In genomic region chr10:98467506-98468318, GRCh38 we compare ENCODE assay signal across 8 cellular contexts. TPM values are rescaled to one million over a fixed set of nuclear protein-coding genes. Genes with fewer than 3 reads are reported as not detected.
A peak's percentile ranks its signal among the peaks of the same experiment; 100 is the strongest.
DNase-seq lines count a peak whose midpoint lies in the region; ATAC-seq, FAIRE-seq and TF ChIP-seq lines count a peak whose summit lies in the region.

No MANE protein-coding gene starts in this region.

- 0 out of 2 replicates have a peak, but pooled peaks cover 3% of the 10 kb centered on the region for H3K4me1 ChIP-seq in HEK293 (ENCODE audit: control insufficient read depth, insufficient read depth, low read length)
- peaks cover 5% of the 10 kb centered on the region for H3K4me1 ChIP-seq in MM.1S (ENCODE audit: low read length)
- peaks cover 29% of the 10 kb centered on the region for H3K4me1 ChIP-seq in adipocyte (ENCODE audit: control insufficient read depth, insufficient read depth, low read length)
- H3K4me1 ChIP-seq in heart right ventricle: peaks cover 0 to 33% (median 13%) of the 10 kb centered on the region in 9 donors

- no peaks in the 10 kb centered on the region for H3K27me3 ChIP-seq in MM.1S (replicated peaks; ENCODE audit: insufficient read depth, low read length)
- no peaks in the 10 kb centered on the region for H3K27me3 ChIP-seq in adipocyte (replicated peaks; ENCODE audit: control insufficient read depth, insufficient read depth, low read length)
- H3K27me3 ChIP-seq in heart right ventricle: peaks cover 0 to 15% (median 0%) of the 10 kb centered on the region in 7 donors

- H3K36me3 ChIP-seq in HEK293 (ENCODE audit: control insufficient read depth in 2 of 2, insufficient read depth in 1 of 2, low read length in 2 of 2) (no peaks in the 10 kb centered on the region), MM.1S (replicated peaks; ENCODE audit: insufficient read depth, low read length) (no peaks in the 10 kb centered on the region), adipocyte (ENCODE audit: control insufficient read depth, insufficient read depth, low read length, severe bottlenecking) (no peaks in the 10 kb centered on the region), heart right ventricle (no peaks in the 10 kb centered on the region)

- H4K20me1 ChIP-seq in MM.1S (ENCODE audit: insufficient read depth, low read length): no peaks in the 10 kb centered on the region

- intact Hi-C loops in heart right ventricle (cut with DNase I): loop anchor here (2.0 to 10.0 kb wide), 7 partner anchors 195 to 967 kb away; partner anchors contain the start of gene GOT1 (in 1 of the 10)

- no peaks in the 10 kb centered on the region for H3K79me2 ChIP-seq in MM.1S (ENCODE audit: low read length)

- peak; percentile 89 for DNase-seq in GM10266 (ENCODE audit: extremely low spot score)
- DNase-seq in MM.1S: peak; percentile 75
- peak; percentile 79 for DNase-seq in SKM-1 treated with dmso at 0.1 percent for 144 hours (lab: John Stamatoyannopoulos, UW; ENCODE audit: unreplicated experiment)
- peak; percentile 94 for DNase-seq in adipocyte (ENCODE audit: low read depth)
- peak; percentile 58 to 71 for DNase-seq in heart right ventricle
- DNase-seq in pons (ENCODE audit: low spot score): peak; percentile 91
- DNase-seq in urothelium cell line (ENCODE audit: low spot score): peak; percentile 91

- peak overlapping the region; percentile 52 for H3K9ac ChIP-seq in MM.1S (ENCODE audit: low read length)
- peak overlapping the region; percentile 72 for H3K9ac ChIP-seq in adipocyte (ENCODE audit: low read length)

- POLR2A ChIA-PET in HEK293 (lab: Yijun Ruan, JAX): no interaction called here

- CTCF ChIA-PET in HEK293 (lab: Yijun Ruan, JAX): interaction anchor here (0.5 to 3.5 kb wide), 33 partner anchors 10 to 1117 kb away, joined by 3 to 17 read pairs (median 3); no protein-coding TSS in a partner anchor

- 4 to 6% methylated on average over 44 of the region's 44 CpGs for WGBS in heart right ventricle, 2 donors

- peak; percentile 91 for TF ChIP-seq CTCF in GM10266 (IDR thresholded peaks at IDR 0.05; ENCODE audit: control insufficient read depth, insufficient read depth, low read depth, missing control alignments)
- peak; percentile 91 for TF ChIP-seq CTCF in HEK293 (tag by site-specific recombination; IDR thresholded peaks at IDR 0.05)
- peak; percentile 81 for TF ChIP-seq CTCF in MM.1S (IDR thresholded peaks at IDR 0.05; ENCODE audit: low read length)
- TF ChIP-seq CTCF in heart right ventricle (IDR thresholded peaks at IDR 0.05): peak; percentile 59 to 91 (median 88)

- H3K27ac ChIP-seq in HEK293 (ENCODE audit: extremely low read depth, low read depth, low read length) (no peak overlapping the region), MM.1S (ENCODE audit: low read length) (no peak overlapping the region), heart right ventricle (peak overlapping the region in 2 of 10 donors; percentile 35 to 40)

- no peak for FAIRE-seq in urothelium cell line (lab: Jason Lieb, UNC)

- no peaks in the 10 kb centered on the region for H3F3A ChIP-seq in MM.1S (ENCODE audit: insufficient read depth, low read length)

- no peaks in the 10 kb centered on the region for H3K9me2 ChIP-seq in MM.1S (replicated peaks; ENCODE audit: insufficient read depth, low read length)

- H3K4me3 ChIP-seq in HEK293 (ENCODE audit: low read depth, low read length) (no peak overlapping the region; the same call in 1 of the 2 replicates), MM.1S (ENCODE audit: low read length) (peak overlapping the region; percentile 76), adipocyte (ENCODE audit: low read length) (peak overlapping the region; percentile 79), heart right ventricle (peak overlapping the region; percentile 21 to 66 (median 60))

- peak overlapping the region; percentile 99 for H3K4me2 ChIP-seq in MM.1S (ENCODE audit: low read depth, low read length)

- peak overlapping the region; percentile 96 for H2AFZ ChIP-seq in MM.1S (ENCODE audit: low read length)

- ATAC-seq in heart right ventricle: peak; percentile 94 to 96 (median 95)

- H3K9me3 ChIP-seq in HEK293 (ENCODE audit: control insufficient read depth, insufficient read depth, low read depth, low read length): no peaks in the 10 kb centered on the region
- no peaks in the 10 kb centered on the region for H3K9me3 ChIP-seq in MM.1S (replicated peaks; ENCODE audit: insufficient read depth, low read length)
- H3K9me3 ChIP-seq in adipocyte (ENCODE audit: control insufficient read depth, low read length): no peaks in the 10 kb centered on the region
- no peaks in the 10 kb centered on the region for H3K9me3 ChIP-seq in heart right ventricle

TF ChIP-seq in HEK293, 187 proteins besides CTCF, POLR2A, EP300 and RAD21 (continues in another document):
- TF ChIP-seq, protein P1, sequence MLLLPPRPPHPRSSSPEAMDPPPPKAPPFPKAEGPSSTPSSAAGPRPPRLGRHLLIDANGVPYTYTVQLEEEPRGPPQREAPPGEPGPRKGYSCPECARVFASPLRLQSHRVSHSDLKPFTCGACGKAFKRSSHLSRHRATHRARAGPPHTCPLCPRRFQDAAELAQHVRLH (tag by site-specific recombination; IDR thresholded peaks at IDR 0.05): no peak
- TF ChIP-seq ZNF561 (tag by site-specific recombination; IDR thresholded peaks at IDR 0.05; ENCODE audit: borderline replicate concordance) (peak; percentile 86), ZNF776 (tag by site-specific recombination; IDR thresholded peaks at IDR 0.05; ENCODE audit: borderline replicate concordance) (no peak), ZNF654 (tag by site-specific recombination; IDR thresholded peaks at IDR 0.05; ENCODE audit: low read depth) (peak; percentile 99), KLF17 (tag by site-specific recombination; IDR thresholded peaks at IDR 0.05) (0 out of 2 replicates have a peak, but pooled peaks have one; percentile 25), SP7 (tag by site-specific recombination; IDR thresholded peaks at IDR 0.05) (peak; percentile 46; the same call in 1 of the 2 replicates), ZNF600 (tag by site-specific recombination; IDR thresholded peaks at IDR 0.05) (peak; percentile 35; the same call in 1 of the 2 replicates), OSR2 (tag by site-specific recombination; IDR thresholded peaks at IDR 0.05) (no peak), AEBP2 (tag by site-specific recombination; IDR thresholded peaks at IDR 0.05; ENCODE audit: borderline replicate concordance) (no peak), GLIS1 (tag by site-specific recombination; IDR thresholded peaks at IDR 0.05) (peak; percentile 72), ZNF112 (tag by site-specific recombination; IDR thresholded peaks at IDR 0.05) (no peak), ZNF335 (tag by site-specific recombination; conservative IDR thresholded peaks at IDR 0.05) (peak; percentile 43), ZNF660 (tag by site-specific recombination; IDR thresholded peaks at IDR 0.05) (peak; percentile 54; the same call in 1 of the 2 replicates), ZNF529 (tag by site-specific recombination; IDR thresholded peaks at IDR 0.05; ENCODE audit: insufficient replicate concordance) (no peak), ZBTB17 (tag by site-specific recombination; IDR thresholded peaks at IDR 0.05) (0 out of 2 replicates have a peak, but pooled peaks have one; percentile 34), ZNF391 (tag by site-specific recombination; IDR thresholded peaks at IDR 0.05; ENCODE audit: borderline replicate concordance, low read depth) (0 out of 2 replicates have a peak, but pooled peaks have one; percentile 46), ZEB2 (tag by site-specific recombination; IDR thresholded peaks at IDR 0.05) (0 out of 2 replicates have a peak, but pooled peaks have one; percentile 17)
- TF ChIP-seq, protein P2, sequence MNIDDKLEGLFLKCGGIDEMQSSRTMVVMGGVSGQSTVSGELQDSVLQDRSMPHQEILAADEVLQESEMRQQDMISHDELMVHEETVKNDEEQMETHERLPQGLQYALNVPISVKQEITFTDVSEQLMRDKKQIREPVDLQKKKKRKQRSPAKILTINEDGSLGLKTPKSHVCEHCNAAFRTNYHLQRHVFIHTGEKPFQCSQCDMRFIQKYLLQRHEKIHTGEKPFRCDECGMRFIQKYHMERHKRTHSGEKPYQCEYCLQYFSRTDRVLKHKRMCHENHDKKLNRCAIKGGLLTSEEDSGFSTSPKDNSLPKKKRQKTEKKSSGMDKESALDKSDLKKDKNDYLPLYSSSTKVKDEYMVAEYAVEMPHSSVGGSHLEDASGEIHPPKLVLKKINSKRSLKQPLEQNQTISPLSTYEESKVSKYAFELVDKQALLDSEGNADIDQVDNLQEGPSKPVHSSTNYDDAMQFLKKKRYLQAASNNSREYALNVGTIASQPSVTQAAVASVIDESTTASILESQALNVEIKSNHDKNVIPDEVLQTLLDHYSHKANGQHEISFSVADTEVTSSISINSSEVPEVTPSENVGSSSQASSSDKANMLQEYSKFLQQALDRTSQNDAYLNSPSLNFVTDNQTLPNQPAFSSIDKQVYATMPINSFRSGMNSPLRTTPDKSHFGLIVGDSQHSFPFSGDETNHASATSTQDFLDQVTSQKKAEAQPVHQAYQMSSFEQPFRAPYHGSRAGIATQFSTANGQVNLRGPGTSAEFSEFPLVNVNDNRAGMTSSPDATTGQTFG (tag by site-specific recombination; IDR thresholded peaks at IDR 0.05; ENCODE audit: borderline replicate concordance): no peak

RNA-seq across cellular contexts. Expression of gene HPS1, which starts 21.0 kb away (rescaled TPM):
- 10 to 100 TPM; 21.2 to 54.3 (median 33.4) TPM for total RNA-seq in heart right ventricle
- 10 to 100 TPM; 26.9 to 39.4 TPM for polyA plus RNA-seq in heart right ventricle

RNA-seq across cellular contexts. Expression of gene PYROXD2, which starts 52.7 kb away (rescaled TPM):
- 10 to 100 TPM in 9 of 10 donors, 1 to 10 TPM in 1; 9.0 to 18.8 (median 13.9) TPM for total RNA-seq in heart right ventricle
- polyA plus RNA-seq in heart right ventricle: 10 to 100 TPM in 1 of 2 donors, 1 to 10 TPM in 1; 3.1 to 31.2 TPM
